21 cellular contexts compared by ENCODE assay signal in the genomic region with DNA sequence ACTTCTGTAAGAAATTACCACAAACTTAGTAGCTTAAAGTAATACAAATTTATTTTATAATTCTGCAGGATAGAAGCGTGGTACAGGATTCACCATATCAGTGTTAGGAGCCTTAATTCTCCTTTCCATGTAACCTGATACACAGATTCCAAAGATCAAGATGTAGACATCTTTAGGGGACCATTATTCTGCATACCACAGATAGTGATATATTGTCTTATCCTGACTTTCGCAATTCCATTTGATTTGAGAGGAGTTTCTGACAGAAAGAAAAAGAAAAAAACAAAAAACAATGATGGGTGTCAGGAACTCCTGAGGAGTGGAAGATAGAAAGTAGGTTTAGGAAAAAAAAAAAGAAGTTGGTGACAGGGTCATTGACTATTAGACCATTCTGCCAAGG.
"Had no signal": no experiment of that assay in that cellular context is flagged by ENCODE, and none has a peak within 500 bp of the region (broad histone marks: within the 10 kb centered on the region; RNA-seq: fewer than 3 reads in every experiment).

No MANE protein-coding gene starts in this region.

- H3K27me3 Mint-ChIP-seq: dendritic cell treated with granulocyte-macrophage colony-stimulating factor and Interleukin-4, amounts not matched to agents 40 ng/mL and 50 ng/mL, for 4 days had no signal

- DNase-seq: colonic mucosa; cortex of kidney; effector CD8-positive, alpha-beta T cell; effector memory CD8-positive, alpha-beta T cell; esophagus squamous epithelium; foreskin melanocyte; gastrocnemius medialis; glutamatergic neuron; head of caudate nucleus; heart right ventricle; hippocampal formation; left cardiac atrium; left lung; left ventricle myocardium superior; lower lobe of right lung; mesenchymal stem cell; midbrain had no signal

- H3K36me3 ChIP-seq: colonic mucosa, esophagus squamous epithelium, gastrocnemius medialis, heart right ventricle, left lung, lower lobe of right lung had no signal

- H3K4me1 ChIP-seq: colonic mucosa, esophagus squamous epithelium, gastrocnemius medialis, heart right ventricle, left lung, lower lobe of right lung had no signal

- H3K4me3 Mint-ChIP-seq: dendritic cell treated with granulocyte-macrophage colony-stimulating factor and Interleukin-4, amounts not matched to agents 40 ng/mL and 50 ng/mL, for 4 days; effector memory CD8-positive, alpha-beta T cell had no signal

- H3K4me3 ChIP-seq: colonic mucosa, esophagus squamous epithelium, gastrocnemius medialis, heart right ventricle, left lung, lower lobe of right lung had no signal

- ATAC-seq: effector memory CD8-positive, alpha-beta T cell; gastrocnemius medialis; heart right ventricle; left cardiac atrium; left lung; left ventricle myocardium superior; lower lobe of right lung had no signal

- H3K27me3 ChIP-seq: colonic mucosa, esophagus squamous epithelium, gastrocnemius medialis, heart right ventricle, left lung had no signal

- H3K9me3 ChIP-seq: colonic mucosa, esophagus squamous epithelium, gastrocnemius medialis, left lung, lower lobe of right lung had no signal

- FAIRE-seq: endothelial cell of umbilical vein, islet of Langerhans, keratinocyte had no signal

- H3K9me3 Mint-ChIP-seq: dendritic cell treated with granulocyte-macrophage colony-stimulating factor and Interleukin-4, amounts not matched to agents 40 ng/mL and 50 ng/mL, for 4 days; effector memory CD8-positive, alpha-beta T cell had no signal

- H3K27ac ChIP-seq: colonic mucosa, esophagus squamous epithelium, gastrocnemius medialis, heart right ventricle, left lung, lower lobe of right lung had no signal

- H3K27ac Mint-ChIP-seq: dendritic cell treated with granulocyte-macrophage colony-stimulating factor and Interleukin-4, amounts not matched to agents 40 ng/mL and 50 ng/mL, for 4 days; effector memory CD8-positive, alpha-beta T cell had no signal
